5 cellular contexts compared by ENCODE assay signal in genomic region chr1:52182328-52182727, GRCh38. TPM values are rescaled to one million over a fixed set of nuclear protein-coding genes. Genes with fewer than 3 reads are reported as not detected.
DNase-seq lines count a peak whose midpoint lies in the region; ATAC-seq and TF ChIP-seq lines count a peak whose summit lies in the region.
"Not testable (repeated sequence)": the region's sequence is repeated elsewhere in the genome, so short reads cannot be mapped to it uniquely, and the experiment has no call there.

No MANE protein-coding gene starts in this region.

- H3K4me3 ChIP-seq in WERI-Rb-1 (ENCODE audit: low read depth, low read length); lower lobe of right lung; neural progenitor cell: not testable (repeated sequence)

- H3K27ac Mint-ChIP-seq in glutamatergic neuron (ENCODE audit: unreplicated experiment) (peak overlapping the region; percentile 89), type B pancreatic cell (peak overlapping the region; percentile 64)
- H3K27ac Mint-ChIP-seq in neural progenitor cell: not testable (repeated sequence)

- not testable (repeated sequence) for H3K4me1 Mint-ChIP-seq in glutamatergic neuron (ENCODE audit: low read depth, unreplicated experiment); neural progenitor cell; type B pancreatic cell (ENCODE audit: unreplicated experiment)

- intact Hi-C loops in lower lobe of right lung (cut with DNase I): not testable (repeated sequence)

- peaks cover 43% of the 10 kb centered on the region for H3K79me2 ChIP-seq in neural progenitor cell (ENCODE audit: low read depth)

- not testable (repeated sequence) for DNase-seq in WERI-Rb-1; glutamatergic neuron; lower lobe of right lung; neural progenitor cell (ENCODE audit: low spot score); type B pancreatic cell (ENCODE audit: extremely low spot score, unreplicated experiment)

- H3K27me3 Mint-ChIP-seq in glutamatergic neuron (ENCODE audit: unreplicated experiment); neural progenitor cell (ENCODE audit: insufficient read depth, low read depth); type B pancreatic cell: not testable (repeated sequence)

- H3K27ac ChIP-seq in WERI-Rb-1 (peak overlapping the region; percentile 19), lower lobe of right lung (peak overlapping the region; percentile 14)
- H3K27ac ChIP-seq in neural progenitor cell: not testable (repeated sequence)

- H3K9me3 Mint-ChIP-seq in glutamatergic neuron (ENCODE audit: unreplicated experiment) (peaks cover 16% of the 10 kb centered on the region), neural progenitor cell (peaks cover 40% of the 10 kb centered on the region), type B pancreatic cell (peaks cover 15% of the 10 kb centered on the region)

- not testable (repeated sequence) for H3K36me3 ChIP-seq in WERI-Rb-1, lower lobe of right lung, neural progenitor cell

- peak overlapping the region; percentile 54 for H3K4me3 Mint-ChIP-seq in glutamatergic neuron (ENCODE audit: unreplicated experiment)
- not testable (repeated sequence) for H3K4me3 Mint-ChIP-seq in neural progenitor cell, type B pancreatic cell

- not testable (repeated sequence) for H3K9ac ChIP-seq in neural progenitor cell

- H3K27me3 ChIP-seq in WERI-Rb-1 (ENCODE audit: insufficient read depth, low read depth, severe bottlenecking); lower lobe of right lung (ENCODE audit: low read depth); neural progenitor cell: not testable (repeated sequence)

- not testable (repeated sequence) for H3K4me1 ChIP-seq in lower lobe of right lung, neural progenitor cell

- H3K36me3 Mint-ChIP-seq in glutamatergic neuron (ENCODE audit: unreplicated experiment) (peaks cover 21% of the 10 kb centered on the region), neural progenitor cell (peaks cover 17% of the 10 kb centered on the region)
- H3K36me3 Mint-ChIP-seq in type B pancreatic cell: not testable (repeated sequence)

- ATAC-seq in lower lobe of right lung: peak in 1 of 2 donors; percentile 31

- H3K4me2 ChIP-seq in neural progenitor cell: peak overlapping the region; percentile 53

- not testable (repeated sequence) for H3F3A ChIP-seq in neural progenitor cell (ENCODE audit: low read depth)

- peaks cover 11% of the 10 kb centered on the region for H4K20me1 ChIP-seq in neural progenitor cell (ENCODE audit: low read depth)

- H2AFZ ChIP-seq in neural progenitor cell (replicated peaks): not testable (repeated sequence)

- not testable (repeated sequence) for H3K9me3 ChIP-seq in WERI-Rb-1 (ENCODE audit: severe bottlenecking); lower lobe of right lung; neural progenitor cell (ENCODE audit: low read depth)

- TF ChIP-seq CTCF in WERI-Rb-1 (IDR thresholded peaks at IDR 0.05; ENCODE audit: low read depth, low read length); glutamatergic neuron (IDR thresholded peaks at IDR 0.05; ENCODE audit: partially characterized antibody, unreplicated experiment); lower lobe of right lung (IDR thresholded peaks at IDR 0.05); neural progenitor cell (IDR thresholded peaks at IDR 0.05); type B pancreatic cell (conservative IDR thresholded peaks at IDR 0.05): not testable (repeated sequence)

RNA-seq across cellular contexts. Expression of gene ZFYVE9, which starts 40.4 kb away (rescaled TPM):
- total RNA-seq in glutamatergic neuron (ENCODE audit: unreplicated experiment) (25.6 TPM), lower lobe of right lung (18.7 TPM), neural progenitor cell (ENCODE audit: low replicate concordance) (32.9 and 42.7 TPM in 2 replicates), type B pancreatic cell (ENCODE audit: low replicate concordance) (25.8 and 30.6 TPM in 2 replicates)
